1 cellular context compared by ENCODE assay signal in genomic region chr5:55991768-55992486, GRCh38.
TF ChIP-seq lines count a peak whose summit lies in the region.

No MANE protein-coding gene starts in this region.

TF ChIP-seq in GM23338, 12 proteins besides CTCF, POLR2A, EP300 and RAD21 (continued from another document):
- no peak for TF ChIP-seq ZNF462 (CRISPR knock-in tag; IDR thresholded peaks at IDR 0.05)
- TF ChIP-seq JUNB (IDR thresholded peaks at IDR 0.05; ENCODE audit: unreplicated experiment): no peak
- no peak for TF ChIP-seq NANOG (IDR thresholded peaks at IDR 0.05; ENCODE audit: borderline replicate concordance)
- no peak for TF ChIP-seq STAT1 (IDR thresholded peaks at IDR 0.05; ENCODE audit: unreplicated experiment)
- TF ChIP-seq REST (IDR thresholded peaks at IDR 0.05; ENCODE audit: unreplicated experiment): no peak
- no peak for TF ChIP-seq POLR2AphosphoS5 (IDR thresholded peaks at IDR 0.05; ENCODE audit: low read depth)
- no peak for TF ChIP-seq ZNF331 (CRISPR knock-in tag; IDR thresholded peaks at IDR 0.05; ENCODE audit: low read depth)
- TF ChIP-seq ETS1 (IDR thresholded peaks at IDR 0.05): no peak
- no peak for TF ChIP-seq ZNF114 (CRISPR knock-in tag; IDR thresholded peaks at IDR 0.05)
- TF ChIP-seq EZH2 (IDR thresholded peaks at IDR 0.05; ENCODE audit: low read depth, unreplicated experiment): no peak
